ENCODE assay signal across 8 cellular contexts in the genomic region with DNA sequence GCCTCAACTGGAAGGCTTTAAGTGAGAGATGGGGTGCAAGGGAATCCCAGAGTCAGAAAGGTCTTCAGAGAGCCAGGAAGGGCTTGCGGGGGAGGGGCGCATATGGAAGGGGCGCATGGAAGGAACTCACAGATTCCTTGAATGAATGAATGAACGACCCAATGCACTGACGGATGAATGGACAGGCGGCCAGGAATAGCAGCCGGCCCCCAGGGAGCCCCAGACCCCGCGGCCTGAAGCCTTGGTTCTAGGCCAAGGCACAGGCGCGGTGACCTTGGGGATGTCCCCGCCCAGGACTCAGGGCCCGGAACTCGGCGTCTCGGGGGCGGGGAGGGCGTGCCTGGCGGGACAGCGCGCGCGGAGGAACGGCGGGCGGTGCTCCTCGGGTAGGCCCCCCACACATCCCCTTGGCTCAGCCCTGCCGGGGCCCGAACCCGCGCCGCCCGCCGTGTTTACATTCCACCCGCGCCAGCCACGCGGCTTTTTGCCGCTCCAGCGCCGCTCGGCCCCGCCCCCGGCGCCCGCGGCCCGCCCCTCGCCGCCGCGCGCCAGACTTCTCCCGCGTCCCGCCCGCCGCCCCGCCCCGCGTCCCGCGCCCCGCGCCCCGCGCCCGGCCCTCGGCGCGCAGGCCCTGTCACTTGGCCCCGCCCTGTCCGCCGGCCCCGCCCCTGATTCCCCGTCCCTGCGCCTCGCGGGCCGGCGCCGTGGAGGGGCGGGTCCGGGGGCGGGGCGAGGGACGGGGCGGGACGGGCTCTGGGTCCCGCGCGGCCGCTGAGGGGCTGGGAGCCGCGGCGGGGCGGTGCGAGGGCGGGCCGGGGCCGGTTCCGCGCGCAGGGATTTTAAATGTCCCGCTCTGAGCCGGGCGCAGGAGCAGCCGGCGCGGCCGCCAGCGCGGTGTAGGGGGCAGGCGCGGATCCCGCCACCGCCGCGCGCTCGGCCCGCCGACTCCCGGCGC. TPM values are rescaled to one million over a fixed set of nuclear protein-coding genes. Genes with fewer than 3 reads are reported as not detected.
A peak's percentile ranks its signal among the peaks of the same experiment; 100 is the strongest.
DNase-seq lines count a peak whose midpoint lies in the region; ATAC-seq and TF ChIP-seq lines count a peak whose summit lies in the region.

A gene (plus strand): TSS at position 867 of the 955 bp plus-strand sequence. CDS start 565 bp downstream, outside the sequence.

- no peak for TF ChIP-seq CTCF in AG09319 (IDR thresholded peaks at IDR 0.05; ENCODE audit: low read depth, low read length)

- ATAC-seq in GM18909 (IDR thresholded peaks at IDR 0.05; ENCODE audit: poor library complexity, unreplicated experiment) (peak; percentile 77), HG03139 (IDR thresholded peaks at IDR 0.05; ENCODE audit: unreplicated experiment) (peak; percentile 73)

- DNase-seq in AG09319 (ENCODE audit: extremely low read depth, low read depth) (peak; percentile 64), NCI-H345 treated with DMSO at 0.1 percent for 48 hours (lab: John Stamatoyannopoulos, UW; ENCODE audit: unreplicated experiment) (peak; percentile 93), cerebellum (ENCODE audit: low spot score) (peak; percentile 99), kidney tubule cell (ENCODE audit: low spot score) (peak; percentile 88)
- DNase-seq in activated CD4-positive, alpha-beta T cell treated with anti-CD3 and anti-CD28 coated beads for 1 hour, result peak; percentile 90
- DNase-seq in stimulated activated CD4-positive, alpha-beta T cell treated with anti-CD3 and anti-CD28 coated beads, Interleukin-15, amount 100 ng/mL, for 48 hours (ENCODE audit: low read depth in 2 of 2), result peak; percentile 80 to 97

RNA-seq across cellular contexts. Expression of the gene that starts here (rescaled TPM):
- total RNA-seq in cerebellum, result 3.7 TPM

Comparison
In these comparisons a context has a peak if more than half of its experiments do, and no peak if none do; other contexts are left out.
1. Peak in every context shown above with its lines: DNase-seq and ATAC-seq.